Comparison of ENCODE assay signal across 23 cellular contexts in genomic region chr10:108049668-108050067, GRCh38.
A peak's percentile ranks its signal among the peaks of the same experiment; 100 is the strongest.
DNase-seq lines count a peak whose midpoint lies in the region; ATAC-seq, FAIRE-seq and TF ChIP-seq lines count a peak whose summit lies in the region.
"Had no signal": no experiment of that assay in that cellular context is flagged by ENCODE, and none has a peak within 500 bp of the region (broad histone marks: within the 10 kb centered on the region; RNA-seq: fewer than 3 reads in every experiment).

No MANE protein-coding gene starts in this region.

- H3K9ac ChIP-seq in mammary epithelial cell (ENCODE audit: insufficient read depth, low read length), result no peak overlapping the region
- no peak overlapping the region for H3K9ac ChIP-seq in GM12878 (ENCODE audit: control insufficient read depth, insufficient read depth, low read length)

- peaks cover 10% of the 10 kb centered on the region for H3K4me1 Mint-ChIP-seq in GM23338
- H3K4me1 Mint-ChIP-seq: CD4-positive, alpha-beta memory T cell had no signal

- no peak overlapping the region for H3K4me2 ChIP-seq in mammary epithelial cell (ENCODE audit: insufficient read depth, low read depth, low read length)
- H3K4me2 ChIP-seq in GM23338, result no peak overlapping the region
- H3K4me2 ChIP-seq in GM12878 (ENCODE audit: control insufficient read depth, insufficient read depth), result no peak overlapping the region
- no peak overlapping the region for H3K4me2 ChIP-seq in PC-9
- H3K4me2 ChIP-seq: A549 had no signal

- H3F3A ChIP-seq in GM23338 (replicated peaks; ENCODE audit: low read depth), result no peaks in the 10 kb centered on the region
- H3F3A ChIP-seq in PC-9 (ENCODE audit: insufficient read depth, low read depth), result no peaks in the 10 kb centered on the region

- 80% methylated on average over 1 of the region's 1 CpG for WGBS in mammary epithelial cell (ENCODE audit: low coverage, missing lambda C conversion rate)
- WGBS in GM12878 (ENCODE audit: insufficient coverage, insufficient replicate concordance, low lambda C conversion rate, missing lambda C conversion rate), result 0% methylated on average over 1 of the region's 1 CpG

- POLR2A ChIA-PET in GM12878 (lab: Charles Lee), result interaction anchor here (0.7 to 2.3 kb wide), 6 partner anchors 9 to 1393 kb away, joined by 3 to 9 read pairs (median 6); no protein-coding TSS in a partner anchor
- POLR2A ChIA-PET in PC-9 (lab: Charles Lee; ENCODE audit: unreplicated experiment), result no interaction called here

- no peak for TF ChIP-seq RAD21 in GM12878 (IDR thresholded peaks at IDR 0.05; ENCODE audit: insufficient read depth, low read depth, low read length)

- TF ChIP-seq POLR2A in breast epithelium (IDR thresholded peaks at IDR 0.05) (no peak), GM12878 (IDR thresholded peaks at IDR 0.05; ENCODE audit: low read depth, low read length) (no peak)

- no peaks in the 10 kb centered on the region for H3K27me3 Mint-ChIP-seq in GM23338 (ENCODE audit: insufficient read depth, low read depth, poor library complexity)
- H3K27me3 Mint-ChIP-seq: CD4-positive, alpha-beta memory T cell had no signal

- intact Hi-C loops in mammary epithelial cell (cut with micrococcal nuclease) (no loop called here), breast epithelium (cut with DNase I; ENCODE audit: low total_unique reads) (no loop called here), GM12878 (cut with micrococcal nuclease; ENCODE audit: unreplicated experiment) (no loop called here), PC-9 (cut with micrococcal nuclease; ENCODE audit: unreplicated experiment) (no loop called here)

- H3K4me1 ChIP-seq in mammary epithelial cell (ENCODE audit: insufficient read depth, low read length), result peaks cover 12% of the 10 kb centered on the region
- H3K4me1 ChIP-seq in breast epithelium, result no peaks in the 10 kb centered on the region
- peaks cover 7% of the 10 kb centered on the region for H3K4me1 ChIP-seq in GM23338 (ENCODE audit: insufficient read depth)
- H3K4me1 ChIP-seq in GM12878 (ENCODE audit: control insufficient read depth, insufficient read depth, low read length), result no peaks in the 10 kb centered on the region
- no peaks in the 10 kb centered on the region for H3K4me1 ChIP-seq in PC-9 (replicated peaks; ENCODE audit: insufficient read depth)
- H3K4me1 ChIP-seq: A549 had no signal

- RAD21 ChIA-PET in GM12878 (lab: Charles Lee; ENCODE audit: unreplicated experiment), result interaction anchor here (1.0 to 1.5 kb wide), 5 partner anchors 9 to 155 kb away, joined by 3 to 9 read pairs (median 3); no protein-coding TSS in a partner anchor

- H3K9me2 ChIP-seq in GM23338 (ENCODE audit: insufficient read depth) (peaks cover 10% of the 10 kb centered on the region; the same call in 1 of the 2 replicates), PC-9 (ENCODE audit: insufficient read depth) (no peaks in the 10 kb centered on the region)

- SMC1A ChIA-PET in GM12878 (lab: Charles Lee; ENCODE audit: uncharacterized antibody, unreplicated experiment), result interaction anchor here (0.7 to 4.4 kb wide), 18 partner anchors 9 to 155 kb away, joined by 3 to 43 read pairs (median 6); no protein-coding TSS in a partner anchor

- in situ Hi-C loops in mammary epithelial cell (cut with MboI; ENCODE audit: low sequenced_read_pairs in 2 of 2) (no loop called here), GM12878 (cut with MboI) (no loop called here)

- H3K27ac ChIP-seq in mammary epithelial cell (ENCODE audit: insufficient read depth, low read depth, low read length) (no peak overlapping the region), breast epithelium (no peak overlapping the region), GM23338 (ENCODE audit: low read depth) (no peak overlapping the region), GM12878 (ENCODE audit: control insufficient read depth, insufficient read depth) (no peak overlapping the region), PC-9 (no peak overlapping the region)
- H3K27ac ChIP-seq: 22Rv1, A549, C4-2B had no signal

- H3K9me3 Mint-ChIP-seq in GM23338, result no peaks in the 10 kb centered on the region; the same call in 2 of the 3 replicates

- H3K4me3 Mint-ChIP-seq in GM23338, result no peak overlapping the region
- H3K4me3 Mint-ChIP-seq: CD4-positive, alpha-beta memory T cell; HFFc6 had no signal

- BruUV-seq in mammary epithelial cell (replicated peaks; lab: Mats Ljungman, UMichigan), result no TSS peak
- no TSS peak for BruUV-seq in GM12878 (replicated peaks; lab: Mats Ljungman, UMichigan)
- BruUV-seq in PC-9 (replicated peaks; lab: Mats Ljungman, UMichigan), result no TSS peak

- H3K4me3 ChIP-seq in mammary epithelial cell (replicated peaks in 1 of 3; ENCODE audit: insufficient read depth in 1 of 3, low read depth in 2 of 3, low read length in 3 of 3), result no peak overlapping the region
- no peak overlapping the region for H3K4me3 ChIP-seq in breast epithelium
- H3K4me3 ChIP-seq in GM23338, result no peak overlapping the region
- no peak overlapping the region for H3K4me3 ChIP-seq in GM12878
- no peak overlapping the region for H3K4me3 ChIP-seq in PC-9
- H3K4me3 ChIP-seq: A549 had no signal

- peak in 1 of 2 experiments; percentile 59; a peak in 1 of 4 replicates for TF ChIP-seq EP300 in GM12878 (IDR thresholded peaks at IDR 0.05; ENCODE audit: borderline replicate concordance in 1 of 2, control insufficient read depth in 1 of 2, low read depth in 2 of 2, low read length in 2 of 2)

- H2AFZ ChIP-seq in mammary epithelial cell (ENCODE audit: low read depth, low read length) (no peak overlapping the region), GM23338 (peak overlapping the region; percentile 59), GM12878 (ENCODE audit: control insufficient read depth, low read depth, low read length) (no peak overlapping the region), PC-9 (no peak overlapping the region)

- H3K27ac Mint-ChIP-seq in GM23338, result no peak overlapping the region
- H3K27ac Mint-ChIP-seq: CD4-positive, alpha-beta memory T cell; HFFc6 had no signal

- H3K36me3 Mint-ChIP-seq in GM23338 (ENCODE audit: low read depth), result 0 out of 3 replicates have a peak, but pooled peaks cover 3% of the 10 kb centered on the region
- H3K36me3 Mint-ChIP-seq: CD4-positive, alpha-beta memory T cell had no signal

- CTCF ChIA-PET in mammary epithelial cell (lab: Charles Lee; ENCODE audit: low non-redundant PET) (no interaction called here), GM12878 (lab: Yijun Ruan, JAX) (interaction anchor here (0.9 to 3.9 kb wide), 7 partner anchors 9 to 235 kb away, joined by 3 to 15 read pairs (median 4); no protein-coding TSS in a partner anchor), PC-9 (lab: Charles Lee) (interaction anchor here (0.7 kb wide), 1 partner anchor 11 kb away, joined by 4 read pairs; no protein-coding TSS in a partner anchor)

- no peaks in the 10 kb centered on the region for H3K9me3 ChIP-seq in mammary epithelial cell (replicated peaks; ENCODE audit: insufficient read depth, low read length)
- H3K9me3 ChIP-seq in breast epithelium, result no peaks in the 10 kb centered on the region
- no peaks in the 10 kb centered on the region; the same call in 2 of the 3 replicates for H3K9me3 ChIP-seq in GM12878 (replicated peaks; ENCODE audit: control insufficient read depth, insufficient read depth, low read length)
- no peaks in the 10 kb centered on the region for H3K9me3 ChIP-seq in PC-9 (ENCODE audit: insufficient read depth, low read depth)
- H3K9me3 ChIP-seq: A549 had no signal

- no peaks in the 10 kb centered on the region for H3K36me3 ChIP-seq in mammary epithelial cell (ENCODE audit: insufficient read depth, low read length)
- no peaks in the 10 kb centered on the region for H3K36me3 ChIP-seq in breast epithelium
- no peaks in the 10 kb centered on the region for H3K36me3 ChIP-seq in GM23338 (ENCODE audit: insufficient read depth)
- no peaks in the 10 kb centered on the region for H3K36me3 ChIP-seq in GM12878 (ENCODE audit: control insufficient read depth in 2 of 2, insufficient read depth in 2 of 2, low read length in 1 of 2)
- H3K36me3 ChIP-seq in PC-9 (ENCODE audit: low read depth), result no peaks in the 10 kb centered on the region

- dilution Hi-C loops in mammary epithelial cell (cut with HindIII; ENCODE audit: low sequenced_read_pairs), result no loop called here

- no peak for TF ChIP-seq CTCF in mammary epithelial cell (conservative IDR thresholded peaks at IDR 0.05 in 1 of 2, IDR thresholded peaks at IDR 0.05 in 1 of 2; ENCODE audit: extremely low read depth in 1 of 2, insufficient read depth in 1 of 2, low read depth in 1 of 2, low read length in 2 of 2)
- TF ChIP-seq CTCF in breast epithelium (IDR thresholded peaks at IDR 0.05), result no peak
- TF ChIP-seq CTCF in GM23338 (conservative IDR thresholded peaks at IDR 0.05; ENCODE audit: low read depth in 2 of 2), result no peak
- TF ChIP-seq CTCF in GM12878 (IDR thresholded peaks at IDR 0.05 in 2 of 3, conservative IDR thresholded peaks at IDR 0.05 in 1 of 3; ENCODE audit: control insufficient read depth in 2 of 3, extremely low read depth in 1 of 3, insufficient read depth in 1 of 3, low read depth in 3 of 3, low read length in 3 of 3), result no peak
- no peak for TF ChIP-seq CTCF in PC-9 (conservative IDR thresholded peaks at IDR 0.05)

- DNase-seq in mammary epithelial cell, result peak; percentile 63
- DNase-seq in breast epithelium (ENCODE audit: low spot score in 2 of 2), result no peak
- no peak for DNase-seq in GM23338 (ENCODE audit: low spot score)
- peak; percentile 41 for DNase-seq in GM12878 (ENCODE audit: low read depth, low spot score)
- no peak for DNase-seq in PC-9
- DNase-seq in HT-29 (ENCODE audit: low spot score), result no peak
- DNase-seq in SKM-1 (lab: John Stamatoyannopoulos, UW; ENCODE audit: unreplicated experiment), result no peak
- DNase-seq: AML-193; CD4-positive, alpha-beta memory T cell; DMS153; DMS79; GDM1; GOT3; H7; HFFc6; KG1 had no signal

- H4K20me1 ChIP-seq in mammary epithelial cell (ENCODE audit: insufficient read depth, low read length), result no peaks in the 10 kb centered on the region
- no peaks in the 10 kb centered on the region for H4K20me1 ChIP-seq in GM23338 (replicated peaks; ENCODE audit: insufficient read depth)
- no peaks in the 10 kb centered on the region for H4K20me1 ChIP-seq in GM12878 (ENCODE audit: control insufficient read depth, insufficient read depth)
- H4K20me1 ChIP-seq in PC-9 (ENCODE audit: insufficient read depth), result no peaks in the 10 kb centered on the region

- FAIRE-seq in GM12878 (lab: Jason Lieb, UNC), result peak; percentile 23
- FAIRE-seq: A549, GM12891, GM18507 had no signal

- ATAC-seq in GM23338 (no peak), GM12878 (peak; percentile 81), GM18870 (IDR thresholded peaks at IDR 0.05; ENCODE audit: unreplicated experiment) (no peak)
- ATAC-seq: A549, HCT116 had no signal

- H3K79me2 ChIP-seq in mammary epithelial cell (ENCODE audit: insufficient read depth, low read length), result no peaks in the 10 kb centered on the region
- H3K79me2 ChIP-seq in GM23338 (replicated peaks; ENCODE audit: insufficient read depth), result no peaks in the 10 kb centered on the region
- H3K79me2 ChIP-seq in GM12878 (ENCODE audit: control insufficient read depth, insufficient read depth, low read length), result no peaks in the 10 kb centered on the region
- no peaks in the 10 kb centered on the region for H3K79me2 ChIP-seq in PC-9 (ENCODE audit: low read depth)

- H3K27me3 ChIP-seq in mammary epithelial cell (ENCODE audit: insufficient read depth, low read length) (no peaks in the 10 kb centered on the region), breast epithelium (no peaks in the 10 kb centered on the region), GM23338 (ENCODE audit: insufficient read depth) (no peaks in the 10 kb centered on the region), GM12878 (replicated peaks in 1 of 2; ENCODE audit: control insufficient read depth in 2 of 2, insufficient read depth in 2 of 2, low read length in 1 of 2) (no peaks in the 10 kb centered on the region), PC-9 (ENCODE audit: insufficient read depth, low read depth) (no peaks in the 10 kb centered on the region)

Comparison
In these comparisons a context has a peak if more than half of its experiments do, and no peak if none do; other contexts are left out.
1. DNase-seq: peak in mammary epithelial cell (single experiment) and GM12878 (single experiment); none in breast epithelium (0 of 2), GM23338 (single experiment), PC-9 (0 of 2), HT-29 (single experiment) and SKM-1 (single experiment).